Comparison of ENCODE assay signal across 8 cellular contexts in the genomic region with DNA sequence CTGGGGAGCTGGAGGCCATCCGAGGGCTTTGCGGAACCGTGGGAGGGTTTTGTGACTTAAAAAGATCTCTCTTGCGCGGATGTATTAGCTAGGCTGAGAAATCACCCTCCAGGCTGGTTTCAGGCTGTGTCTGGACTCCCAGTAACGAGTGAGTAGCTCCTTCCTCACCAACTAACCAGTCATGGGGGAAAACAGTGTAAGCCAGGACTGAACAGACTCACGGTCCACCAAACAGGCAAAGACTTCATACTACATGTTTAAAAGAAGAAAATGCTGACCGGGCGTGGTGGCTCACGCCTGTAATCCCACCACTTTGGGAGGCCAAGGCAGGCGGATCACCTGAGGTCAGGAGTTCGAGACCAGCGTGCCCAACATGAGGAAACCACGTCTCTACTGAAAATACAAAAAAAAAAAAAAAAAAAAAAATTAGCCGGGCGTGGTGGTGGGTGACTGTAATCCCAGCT. TPM values are rescaled to one million over a fixed set of nuclear protein-coding genes. Genes with fewer than 3 reads are reported as not detected.
DNase-seq lines count a peak whose midpoint lies in the region; TF ChIP-seq lines count a peak whose summit lies in the region.

No MANE protein-coding gene starts in this region.

- CTCF ChIA-PET in AG04450 (lab: Charles Lee) (interaction anchor here (1.1 to 1.5 kb wide), 4 partner anchors 16 to 135 kb away, joined by 3 to 4 read pairs (median 3); no protein-coding TSS in a partner anchor), HEK293T (lab: Yijun Ruan, JAX) (interaction anchor here (0.6 kb wide), 1 partner anchor 1914 kb away, joined by 3 read pairs; no protein-coding TSS in a partner anchor)

- peak overlapping the region; percentile 89; the same call in 1 of the 2 replicates for H3K9ac ChIP-seq in KMS-11
- peak overlapping the region; percentile 96 for H3K9ac ChIP-seq in mucosa of stomach (ENCODE audit: low read length)

- H3K9me3 ChIP-seq in AG04450 (ENCODE audit: control insufficient read depth, insufficient read depth, low read length) (no peaks in the 10 kb centered on the region; the same call in 1 of the 2 replicates), mucosa of stomach (ENCODE audit: control insufficient read depth, low read length) (no peaks in the 10 kb centered on the region)

- peak overlapping the region; percentile 98 for H3K4me3 ChIP-seq in AG04450 (ENCODE audit: low read depth, low read length)
- no peak overlapping the region for H3K4me3 ChIP-seq in KMS-11 (IDR thresholded peaks at IDR 0.05; ENCODE audit: insufficient read depth, low read depth, low read length)
- peak overlapping the region; percentile 100 for H3K4me3 ChIP-seq in choroid plexus epithelial cell (ENCODE audit: low read depth, low read length)
- H3K4me3 ChIP-seq in mucosa of stomach (ENCODE audit: low read length), result peak overlapping the region; percentile 91

- POLR2A ChIA-PET in AG04450 (lab: Yijun Ruan, JAX), result interaction anchor here (1.1 to 2.3 kb wide), 6 partner anchors 10 to 61 kb away, joined by 3 to 25 read pairs (median 6); no protein-coding TSS in a partner anchor
- POLR2A ChIA-PET in HEK293T (lab: Yijun Ruan, JAX), result interaction anchor here (1.1 kb wide), 1 partner anchor 8 kb away, joined by 3 read pairs; no protein-coding TSS in a partner anchor

- DNase-seq in AG04450 (ENCODE audit: low read depth, low spot score) (no peak), choroid plexus epithelial cell (ENCODE audit: low read depth) (no peak), HEK293T (ENCODE audit: extremely low spot score) (no peak), DMS153 treated with DMSO at 0.1 percent for 48 hours (lab: John Stamatoyannopoulos, UW; ENCODE audit: unreplicated experiment) (no peak), HuH-7 (ENCODE audit: low spot score) (no peak), SHP77 treated with DMSO at 0.1 percent for 48 hours (lab: John Stamatoyannopoulos, UW) (no peak)

- no peaks in the 10 kb centered on the region for H3K27me3 ChIP-seq in AG04450 (ENCODE audit: control insufficient read depth, insufficient read depth, low read length)
- no peaks in the 10 kb centered on the region for H3K27me3 ChIP-seq in KMS-11 (ENCODE audit: insufficient read depth, low read depth)
- no peaks in the 10 kb centered on the region for H3K27me3 ChIP-seq in mucosa of stomach (ENCODE audit: control insufficient read depth, insufficient read depth, low read length)

- TF ChIP-seq CTCF in AG04450 (IDR thresholded peaks at IDR 0.05; ENCODE audit: low read depth, low read length) (no peak), KMS-11 (conservative IDR thresholded peaks at IDR 0.05; ENCODE audit: low read depth, low read length) (no peak), choroid plexus epithelial cell (conservative IDR thresholded peaks at IDR 0.05; ENCODE audit: low read depth, low read length) (no peak)

- peak overlapping the region; percentile 92 for H3K27ac ChIP-seq in AG04450 (ENCODE audit: low read depth, low read length)
- H3K27ac ChIP-seq in KMS-11, result peak overlapping the region; percentile 95

- H3K4me1 ChIP-seq in KMS-11 (ENCODE audit: low read depth, poor library complexity, severe bottlenecking), result peaks cover 14% of the 10 kb centered on the region
- peaks cover 10% of the 10 kb centered on the region for H3K4me1 ChIP-seq in mucosa of stomach (ENCODE audit: control insufficient read depth, insufficient read depth, low read length)

- no peaks in the 10 kb centered on the region; the same call in 1 of the 2 replicates for H3K36me3 ChIP-seq in KMS-11 (ENCODE audit: insufficient read depth)
- H3K36me3 ChIP-seq in mucosa of stomach (ENCODE audit: control insufficient read depth, insufficient read depth, low read length), result peaks cover 2% of the 10 kb centered on the region

- peak overlapping the region; percentile 86 for H3K4me2 ChIP-seq in KMS-11

- peaks cover 37% of the 10 kb centered on the region for H3K79me2 ChIP-seq in KMS-11 (ENCODE audit: insufficient read depth, low read depth)

- H2AFZ ChIP-seq in KMS-11 (ENCODE audit: low read depth), result peak overlapping the region; percentile 82; the same call in 1 of the 2 replicates

- H4K20me1 ChIP-seq in KMS-11 (ENCODE audit: insufficient read depth), result no peaks in the 10 kb centered on the region

TF ChIP-seq in HEK293T, 16 proteins besides CTCF, POLR2A, EP300 and RAD21:
- TF ChIP-seq SP1 (IDR thresholded peaks at IDR 0.05) (no peak), HDGF (IDR thresholded peaks at IDR 0.05; ENCODE audit: borderline replicate concordance) (no peak), ZNF384 (IDR thresholded peaks at IDR 0.05) (no peak), LEF1 (IDR thresholded peaks at IDR 0.05; ENCODE audit: borderline replicate concordance) (no peak), CTBP1 (IDR thresholded peaks at IDR 0.05; ENCODE audit: borderline replicate concordance) (no peak), ARNT (IDR thresholded peaks at IDR 0.05) (no peak), L3MBTL2 (conservative IDR thresholded peaks at IDR 0.05) (no peak), SUZ12 (IDR thresholded peaks at IDR 0.05) (no peak), FOXM1 (IDR thresholded peaks at IDR 0.05; ENCODE audit: borderline replicate concordance) (no peak), ELF4 (IDR thresholded peaks at IDR 0.05) (no peak), FOXK2 (IDR thresholded peaks at IDR 0.05) (no peak), TARDBP (IDR thresholded peaks at IDR 0.05) (no peak), FOXA1 (IDR thresholded peaks at IDR 0.05) (no peak), NFRKB (IDR thresholded peaks at IDR 0.05) (no peak), BHLHE40 (IDR thresholded peaks at IDR 0.05; ENCODE audit: borderline replicate concordance) (no peak)
- TF ChIP-seq, protein P1, sequence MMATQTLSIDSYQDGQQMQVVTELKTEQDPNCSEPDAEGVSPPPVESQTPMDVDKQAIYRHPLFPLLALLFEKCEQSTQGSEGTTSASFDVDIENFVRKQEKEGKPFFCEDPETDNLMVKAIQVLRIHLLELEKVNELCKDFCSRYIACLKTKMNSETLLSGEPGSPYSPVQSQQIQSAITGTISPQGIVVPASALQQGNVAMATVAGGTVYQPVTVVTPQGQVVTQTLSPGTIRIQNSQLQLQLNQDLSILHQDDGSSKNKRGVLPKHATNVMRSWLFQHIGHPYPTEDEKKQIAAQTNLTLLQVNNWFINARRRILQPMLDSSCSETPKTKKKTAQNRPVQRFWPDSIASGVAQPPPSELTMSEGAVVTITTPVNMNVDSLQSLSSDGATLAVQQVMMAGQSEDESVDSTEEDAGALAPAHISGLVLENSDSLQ (IDR thresholded peaks at IDR 0.05), result no peak
TF ChIP-seq in HEK293T: peak in this region for 0.

RNA-seq across cellular contexts. Expression of a gene that starts 0.8 kb away (rescaled TPM):
- polyA plus RNA-seq in AG04450 (2011; rRNA removed), result 12.6 and 18.9 TPM in 2 replicates
- 7.6 and 11.1 TPM in 2 replicates for polyA minus RNA-seq in AG04450 (2011; rRNA and poly(A)+ RNA removed)
